ENCODE assay signal across 1 cellular context in the genomic region with DNA sequence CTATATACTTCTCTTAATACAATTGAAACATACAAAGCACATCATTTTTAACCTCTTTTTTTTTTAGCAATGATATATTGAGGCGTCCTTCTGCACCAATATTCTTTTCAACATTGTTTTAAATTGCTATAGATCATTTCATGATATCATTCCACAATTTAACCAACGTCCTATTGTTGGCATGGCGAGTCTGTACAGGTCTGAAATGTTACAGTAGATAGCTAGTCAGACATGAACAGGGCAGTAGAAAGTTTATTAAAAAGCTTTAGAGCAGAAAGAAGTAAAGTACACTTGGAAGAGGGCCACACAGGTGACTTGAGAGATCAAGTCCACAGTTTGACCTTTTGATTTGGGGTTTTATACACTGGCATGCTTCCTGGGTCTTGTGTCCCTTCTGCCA.
TF ChIP-seq lines count a peak whose summit lies in the region.

No MANE protein-coding gene starts in this region.

TF ChIP-seq in GM23338, 12 proteins besides CTCF, POLR2A, EP300 and RAD21 (continued from another document):
- TF ChIP-seq EZH2 (IDR thresholded peaks at IDR 0.05; ENCODE audit: low read depth, unreplicated experiment) (no peak), ZNF331 (CRISPR knock-in tag; IDR thresholded peaks at IDR 0.05; ENCODE audit: low read depth) (no peak), ETS1 (IDR thresholded peaks at IDR 0.05) (no peak), ZNF462 (CRISPR knock-in tag; IDR thresholded peaks at IDR 0.05) (no peak)
